ENCODE assay signal across 27 cellular contexts in the genomic region with DNA sequence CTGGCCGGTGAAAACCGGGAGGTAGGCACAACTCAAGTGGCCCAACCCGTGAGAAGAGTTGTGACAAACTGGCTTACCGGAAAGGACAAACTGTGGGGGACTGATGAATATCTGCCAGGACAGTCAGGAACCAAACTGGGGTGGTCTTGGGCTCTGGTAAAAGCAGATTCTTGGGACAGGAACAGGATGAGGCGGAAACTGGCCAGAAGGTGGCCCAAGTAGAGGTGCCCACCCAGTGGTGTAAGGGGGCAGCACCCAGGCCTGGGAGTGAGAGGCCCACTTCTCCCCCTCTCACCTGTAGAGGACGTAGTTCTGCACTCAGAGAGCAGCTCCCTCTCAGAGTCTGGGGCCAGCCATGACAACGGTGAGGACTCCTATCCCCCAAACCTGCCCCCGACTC.
"Had no signal": no experiment of that assay in that cellular context is flagged by ENCODE, and none has a peak within 500 bp of the region (broad histone marks: within the 10 kb centered on the region; RNA-seq: fewer than 3 reads in every experiment).

No MANE protein-coding gene starts in this region.

- H2AFZ ChIP-seq: parathyroid adenoma had no signal

- H3K4me3 ChIP-seq: lower lobe of right lung, right atrium auricular region, right lobe of liver, smooth muscle cell, tibial nerve, uterus had no signal

- H3K27ac Mint-ChIP-seq: naive thymus-derived CD8-positive, alpha-beta T cell; nephron; progenitor cell of endocrine pancreas; stimulated activated memory B cell treated with anti-CD40 and anti-IgM and Interleukin-4, amounts not matched to agents 10 μg/mL and 1 μg/mL and 100 μg/mL, for 72 hours; type B pancreatic cell had no signal

- H3K36me3 ChIP-seq: right atrium auricular region, right lobe of liver, uterus had no signal

- H3K4me1 ChIP-seq: lower lobe of right lung, parathyroid adenoma, right atrium auricular region, right lobe of liver, tibial nerve, uterus had no signal

- H3K27me3 Mint-ChIP-seq: naive thymus-derived CD8-positive, alpha-beta T cell; progenitor cell of endocrine pancreas; stimulated activated memory B cell treated with anti-CD40 and anti-IgM and Interleukin-4, amounts not matched to agents 10 μg/mL and 1 μg/mL and 100 μg/mL, for 72 hours; stimulated activated naive CD8-positive, alpha-beta T cell treated with anti-CD3 and anti-CD28 coated beads, Interleukin-15, amount 100 ng/mL, for 72 hours; type B pancreatic cell had no signal

- H3K27ac ChIP-seq: lower lobe of right lung, parathyroid adenoma, right atrium auricular region, right lobe of liver, tibial nerve, uterus had no signal

- ATAC-seq: left cardiac atrium; left lobe of liver; left ventricle myocardium superior; lower lobe of right lung; naive thymus-derived CD8-positive, alpha-beta T cell; right lobe of liver; stimulated activated memory B cell treated with anti-CD40 and anti-IgM and Interleukin-4, amounts not matched to agents 10 μg/mL and 1 μg/mL and 100 μg/mL, for 72 hours; stimulated activated naive CD8-positive, alpha-beta T cell treated with anti-CD3 and anti-CD28 coated beads, Interleukin-15, amount 100 ng/mL, for 72 hours had no signal

- H3K4me3 Mint-ChIP-seq: naive thymus-derived CD8-positive, alpha-beta T cell; nephron; stimulated activated memory B cell treated with anti-CD40 and anti-IgM and Interleukin-4, amounts not matched to agents 10 μg/mL and 1 μg/mL and 100 μg/mL, for 72 hours; stimulated activated naive CD8-positive, alpha-beta T cell treated with anti-CD3 and anti-CD28 coated beads, Interleukin-15, amount 100 ng/mL, for 72 hours; type B pancreatic cell had no signal

- H3K9ac ChIP-seq: parathyroid adenoma had no signal

- H3K4me1 Mint-ChIP-seq: naive thymus-derived CD8-positive, alpha-beta T cell; nephron; stimulated activated memory B cell treated with anti-CD40 and anti-IgM and Interleukin-4, amounts not matched to agents 10 μg/mL and 1 μg/mL and 100 μg/mL, for 72 hours; stimulated activated naive CD8-positive, alpha-beta T cell treated with anti-CD3 and anti-CD28 coated beads, Interleukin-15, amount 100 ng/mL, for 72 hours had no signal

- H3K4me2 ChIP-seq: smooth muscle cell had no signal

- H3K9me3 ChIP-seq: lower lobe of right lung, right atrium auricular region, right lobe of liver, tibial nerve, uterus had no signal

- H3K9me3 Mint-ChIP-seq: stimulated activated memory B cell treated with anti-CD40 and anti-IgM and Interleukin-4, amounts not matched to agents 10 μg/mL and 1 μg/mL and 100 μg/mL, for 72 hours; stimulated activated naive CD8-positive, alpha-beta T cell treated with anti-CD3 and anti-CD28 coated beads, Interleukin-15, amount 100 ng/mL, for 72 hours; type B pancreatic cell had no signal

- H3K27me3 ChIP-seq: right atrium auricular region, right lobe of liver, tibial nerve, uterus had no signal

- DNase-seq: hippocampal formation; kidney glomerular epithelial cell; left cardiac atrium; left ventricle myocardium superior; lower lobe of right lung; mammary epithelial cell; mesenchymal stem cell; naive thymus-derived CD8-positive, alpha-beta T cell; nucleus accumbens; right lobe of liver; stimulated activated CD4-positive, alpha-beta T cell treated with anti-CD3 and anti-CD28 coated beads, Interleukin-1b, Interleukin-23, amount 100 ng/mL, for 48 hours; stimulated activated CD4-positive, alpha-beta T cell treated with anti-CD3 and anti-CD28 coated beads, Interleukin-2, amount 100 ng/mL, for 48 hours; stimulated activated CD4-positive, alpha-beta T cell treated with anti-CD3 and anti-CD28 coated beads, Interleukin-4, amount 100 ng/mL, for 4 hours; stimulated activated CD8-positive, alpha-beta memory T cell treated with anti-CD3 and anti-CD28 coated beads, Interleukin-4, amount 100 ng/mL, for 48 hours; stimulated activated naive CD4-positive, alpha-beta T cell treated with Interleukin-2 at 50 U/mL for 16 hours; stimulated activated naive CD8-positive, alpha-beta T cell treated with anti-CD3 and anti-CD28 coated beads, Interleukin-15, amount 100 ng/mL, for 72 hours; substantia nigra; uterus had no signal
